8 cellular contexts compared by ENCODE assay signal in genomic region chr5:86617756-86618577, GRCh38. TPM values are rescaled to one million over a fixed set of nuclear protein-coding genes. Genes with fewer than 3 reads are reported as not detected.
DNase-seq lines count a peak whose midpoint lies in the region; ATAC-seq, FAIRE-seq and TF ChIP-seq lines count a peak whose summit lies in the region.

Gene COX7C (plus strand): TSS chr5:86617941. CDS start chr5:86618056, 115 bp downstream.

- TF ChIP-seq CTCF in BE2C (IDR thresholded peaks at IDR 0.05; ENCODE audit: low read depth, low read length), result no peak

- H3K4me3 ChIP-seq in BE2C (ENCODE audit: low read depth, low read length), result peak within 1 kb of the TSS; percentile 98

- peak; percentile 99 for ATAC-seq in HG03460 (IDR thresholded peaks at IDR 0.05; ENCODE audit: unreplicated experiment)

- FAIRE-seq in colon (lab: Jason Lieb, UNC), result peak; percentile 84

- H3K9me3 ChIP-seq in BE2C, result no peaks in the 10 kb centered on the region

- peaks cover 29% of the 10 kb centered on the region for H3K36me3 ChIP-seq in BE2C

- H3K4me1 ChIP-seq in BE2C, result no peaks in the 10 kb centered on the region; the same call in 1 of the 2 replicates

- H3K27me3 ChIP-seq in BE2C, result peaks cover 4% of the 10 kb centered on the region; the same call in 1 of the 2 replicates

- DNase-seq in BE2C, result peak; percentile 93
- DNase-seq in GM19240 (ENCODE audit: insufficient read length, low spot score), result peak; percentile 74
- DNase-seq in NCI-H526 (lab: John Stamatoyannopoulos, UW), result peak; percentile 88 to 96
- peak; percentile 93 for DNase-seq in activated CD4-positive, alpha-beta T cell treated with anti-CD3 and anti-CD28 coated beads for 48 hours
- peak; percentile 97 for DNase-seq in kidney glomerular epithelial cell (lab: John Stamatoyannopoulos, UW)
- peak; percentile 72 to 77 for DNase-seq in stimulated activated CD4-positive, alpha-beta T cell treated with anti-CD3 and anti-CD28 coated beads, Interleukin-1b, Interleukin-23, amount 100 ng/mL, for 1 hour (ENCODE audit: low read depth in 2 of 2)

RNA-seq across cellular contexts. Expression of gene COX7C, which starts in this region (rescaled TPM):
- polyA plus RNA-seq in BE2C (2012; ENCODE audit: insufficient read depth, insufficient read length, low read depth), result 1,231 TPM

Comparison
In these comparisons a context has a peak if more than half of its experiments do, and no peak if none do; other contexts are left out.
1. Peak in every context shown above with its lines: DNase-seq, ATAC-seq and H3K4me3 ChIP-seq.